Comparison of ENCODE assay signal across 1 cellular context in the genomic region with DNA sequence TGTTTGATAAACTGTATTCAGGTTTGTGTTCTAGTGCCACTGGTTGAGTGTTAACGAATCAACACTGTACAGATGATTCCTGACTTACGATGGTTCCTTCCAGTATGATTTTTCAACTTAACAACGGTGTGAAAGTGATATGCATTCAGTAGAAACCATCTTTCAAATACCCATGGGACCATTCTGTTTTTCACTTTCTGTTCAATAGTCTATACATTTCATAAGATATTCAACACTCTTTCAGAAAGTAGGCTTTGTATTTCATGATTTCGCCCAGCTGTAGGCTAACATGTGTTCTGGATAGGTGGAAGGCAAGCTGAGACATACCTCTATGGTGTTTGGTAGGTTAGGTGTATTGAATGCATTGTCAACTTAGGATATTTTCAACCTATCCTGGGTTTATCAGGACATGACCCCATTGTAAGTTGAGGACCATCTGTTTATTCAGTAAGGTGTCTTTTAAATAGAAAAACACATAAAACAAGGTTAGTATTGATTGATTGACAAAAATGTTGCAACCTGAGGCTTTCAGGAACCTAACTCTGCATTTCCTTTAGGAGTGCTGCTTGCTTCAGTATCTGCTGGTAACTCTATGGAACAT.
A peak's percentile ranks its signal among the peaks of the same experiment; 100 is the strongest.
TF ChIP-seq lines count a peak whose summit lies in the region.

No MANE protein-coding gene starts in this region.

TF ChIP-seq in HepG2, 621 proteins besides CTCF, POLR2A, EP300 and RAD21 (continued from another document and continues in another):
- TF ChIP-seq, protein P1, sequence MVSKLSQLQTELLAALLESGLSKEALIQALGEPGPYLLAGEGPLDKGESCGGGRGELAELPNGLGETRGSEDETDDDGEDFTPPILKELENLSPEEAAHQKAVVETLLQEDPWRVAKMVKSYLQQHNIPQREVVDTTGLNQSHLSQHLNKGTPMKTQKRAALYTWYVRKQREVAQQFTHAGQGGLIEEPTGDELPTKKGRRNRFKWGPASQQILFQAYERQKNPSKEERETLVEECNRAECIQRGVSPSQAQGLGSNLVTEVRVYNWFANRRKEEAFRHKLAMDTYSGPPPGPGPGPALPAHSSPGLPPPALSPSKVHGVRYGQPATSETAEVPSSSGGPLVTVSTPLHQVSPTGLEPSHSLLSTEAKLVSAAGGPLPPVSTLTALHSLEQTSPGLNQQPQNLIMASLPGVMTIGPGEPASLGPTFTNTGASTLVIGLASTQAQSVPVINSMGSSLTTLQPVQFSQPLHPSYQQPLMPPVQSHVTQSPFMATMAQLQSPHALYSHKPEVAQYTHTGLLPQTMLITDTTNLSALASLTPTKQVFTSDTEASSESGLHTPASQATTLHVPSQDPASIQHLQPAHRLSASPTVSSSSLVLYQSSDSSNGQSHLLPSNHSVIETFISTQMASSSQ (IDR thresholded peaks at IDR 0.05; ENCODE audit: low read depth) = no peak
- TF ChIP-seq, protein P1 (CRISPR knock-in tag; IDR thresholded peaks at IDR 0.05; ENCODE audit: borderline replicate concordance) = no peak
- TF ChIP-seq KLF16 (CRISPR knock-in tag; IDR thresholded peaks at IDR 0.05) = peak in 1 of 2 experiments; percentile 29; a peak in 1 of 4 replicates
- no peak for TF ChIP-seq ZNF496 (CRISPR knock-in tag; IDR thresholded peaks at IDR 0.05; ENCODE audit: insufficient replicate concordance)
- peak; percentile 47; the same call in 1 of the 2 replicates for TF ChIP-seq FOXK1 (CRISPR knock-in tag; IDR thresholded peaks at IDR 0.05; ENCODE audit: borderline replicate concordance, low read depth)
- no peak for TF ChIP-seq MLLT10 (CRISPR knock-in tag; IDR thresholded peaks at IDR 0.05)
- no peak for TF ChIP-seq HNRNPL (IDR thresholded peaks at IDR 0.05; ENCODE audit: low read depth, low read length)
- TF ChIP-seq, protein P2, sequence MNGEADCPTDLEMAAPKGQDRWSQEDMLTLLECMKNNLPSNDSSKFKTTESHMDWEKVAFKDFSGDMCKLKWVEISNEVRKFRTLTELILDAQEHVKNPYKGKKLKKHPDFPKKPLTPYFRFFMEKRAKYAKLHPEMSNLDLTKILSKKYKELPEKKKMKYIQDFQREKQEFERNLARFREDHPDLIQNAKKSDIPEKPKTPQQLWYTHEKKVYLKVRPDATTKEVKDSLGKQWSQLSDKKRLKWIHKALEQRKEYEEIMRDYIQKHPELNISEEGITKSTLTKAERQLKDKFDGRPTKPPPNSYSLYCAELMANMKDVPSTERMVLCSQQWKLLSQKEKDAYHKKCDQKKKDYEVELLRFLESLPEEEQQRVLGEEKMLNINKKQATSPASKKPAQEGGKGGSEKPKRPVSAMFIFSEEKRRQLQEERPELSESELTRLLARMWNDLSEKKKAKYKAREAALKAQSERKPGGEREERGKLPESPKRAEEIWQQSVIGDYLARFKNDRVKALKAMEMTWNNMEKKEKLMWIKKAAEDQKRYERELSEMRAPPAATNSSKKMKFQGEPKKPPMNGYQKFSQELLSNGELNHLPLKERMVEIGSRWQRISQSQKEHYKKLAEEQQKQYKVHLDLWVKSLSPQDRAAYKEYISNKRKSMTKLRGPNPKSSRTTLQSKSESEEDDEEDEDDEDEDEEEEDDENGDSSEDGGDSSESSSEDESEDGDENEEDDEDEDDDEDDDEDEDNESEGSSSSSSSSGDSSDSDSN (CRISPR knock-in tag; IDR thresholded peaks at IDR 0.05) = no peak
- TF ChIP-seq CHD2 (IDR thresholded peaks at IDR 0.05; ENCODE audit: low read depth, low read length) = no peak
- TF ChIP-seq ZNF75D (CRISPR knock-in tag; IDR thresholded peaks at IDR 0.05; ENCODE audit: borderline replicate concordance) = no peak
- no peak for TF ChIP-seq ZNF136 (CRISPR knock-in tag; IDR thresholded peaks at IDR 0.05; ENCODE audit: low read depth)
- peak; percentile 71 for TF ChIP-seq CEBPG (CRISPR knock-in tag; IDR thresholded peaks at IDR 0.05)
- TF ChIP-seq, protein P3, sequence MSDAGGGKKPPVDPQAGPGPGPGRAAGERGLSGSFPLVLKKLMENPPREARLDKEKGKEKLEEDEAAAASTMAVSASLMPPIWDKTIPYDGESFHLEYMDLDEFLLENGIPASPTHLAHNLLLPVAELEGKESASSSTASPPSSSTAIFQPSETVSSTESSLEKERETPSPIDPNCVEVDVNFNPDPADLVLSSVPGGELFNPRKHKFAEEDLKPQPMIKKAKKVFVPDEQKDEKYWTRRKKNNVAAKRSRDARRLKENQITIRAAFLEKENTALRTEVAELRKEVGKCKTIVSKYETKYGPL (CRISPR knock-in tag; IDR thresholded peaks at IDR 0.05) = no peak
- TF ChIP-seq, protein P4, sequence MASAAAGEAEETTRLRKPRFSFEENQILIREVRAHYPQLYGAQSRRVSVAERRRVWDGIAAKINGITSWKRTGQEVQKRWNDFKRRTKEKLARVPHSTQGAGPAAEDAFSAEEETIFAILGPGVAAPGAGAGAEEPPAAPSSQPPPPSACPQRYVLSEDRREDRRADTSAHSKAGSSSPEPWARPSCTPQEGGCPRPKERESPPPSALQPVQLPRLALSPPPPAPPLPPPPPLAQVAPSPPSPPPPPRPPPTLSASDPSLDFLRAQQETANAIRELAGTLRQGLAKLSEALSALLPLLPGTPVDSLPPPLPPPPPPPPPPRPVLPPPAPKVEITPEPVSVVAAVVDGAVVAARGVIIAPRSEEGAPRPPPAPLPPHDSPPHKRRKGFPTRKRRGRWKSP (CRISPR knock-in tag; IDR thresholded peaks at IDR 0.05) = no peak
- TF ChIP-seq ZNF569 (CRISPR knock-in tag; IDR thresholded peaks at IDR 0.05; ENCODE audit: borderline replicate concordance) = no peak
- no peak for TF ChIP-seq NR2C2 (CRISPR knock-in tag; IDR thresholded peaks at IDR 0.05; ENCODE audit: borderline replicate concordance)
- TF ChIP-seq RBM39 (IDR thresholded peaks at IDR 0.05; ENCODE audit: low read depth, low read length, poor library complexity, severe bottlenecking) = no peak
- TF ChIP-seq, protein P5, sequence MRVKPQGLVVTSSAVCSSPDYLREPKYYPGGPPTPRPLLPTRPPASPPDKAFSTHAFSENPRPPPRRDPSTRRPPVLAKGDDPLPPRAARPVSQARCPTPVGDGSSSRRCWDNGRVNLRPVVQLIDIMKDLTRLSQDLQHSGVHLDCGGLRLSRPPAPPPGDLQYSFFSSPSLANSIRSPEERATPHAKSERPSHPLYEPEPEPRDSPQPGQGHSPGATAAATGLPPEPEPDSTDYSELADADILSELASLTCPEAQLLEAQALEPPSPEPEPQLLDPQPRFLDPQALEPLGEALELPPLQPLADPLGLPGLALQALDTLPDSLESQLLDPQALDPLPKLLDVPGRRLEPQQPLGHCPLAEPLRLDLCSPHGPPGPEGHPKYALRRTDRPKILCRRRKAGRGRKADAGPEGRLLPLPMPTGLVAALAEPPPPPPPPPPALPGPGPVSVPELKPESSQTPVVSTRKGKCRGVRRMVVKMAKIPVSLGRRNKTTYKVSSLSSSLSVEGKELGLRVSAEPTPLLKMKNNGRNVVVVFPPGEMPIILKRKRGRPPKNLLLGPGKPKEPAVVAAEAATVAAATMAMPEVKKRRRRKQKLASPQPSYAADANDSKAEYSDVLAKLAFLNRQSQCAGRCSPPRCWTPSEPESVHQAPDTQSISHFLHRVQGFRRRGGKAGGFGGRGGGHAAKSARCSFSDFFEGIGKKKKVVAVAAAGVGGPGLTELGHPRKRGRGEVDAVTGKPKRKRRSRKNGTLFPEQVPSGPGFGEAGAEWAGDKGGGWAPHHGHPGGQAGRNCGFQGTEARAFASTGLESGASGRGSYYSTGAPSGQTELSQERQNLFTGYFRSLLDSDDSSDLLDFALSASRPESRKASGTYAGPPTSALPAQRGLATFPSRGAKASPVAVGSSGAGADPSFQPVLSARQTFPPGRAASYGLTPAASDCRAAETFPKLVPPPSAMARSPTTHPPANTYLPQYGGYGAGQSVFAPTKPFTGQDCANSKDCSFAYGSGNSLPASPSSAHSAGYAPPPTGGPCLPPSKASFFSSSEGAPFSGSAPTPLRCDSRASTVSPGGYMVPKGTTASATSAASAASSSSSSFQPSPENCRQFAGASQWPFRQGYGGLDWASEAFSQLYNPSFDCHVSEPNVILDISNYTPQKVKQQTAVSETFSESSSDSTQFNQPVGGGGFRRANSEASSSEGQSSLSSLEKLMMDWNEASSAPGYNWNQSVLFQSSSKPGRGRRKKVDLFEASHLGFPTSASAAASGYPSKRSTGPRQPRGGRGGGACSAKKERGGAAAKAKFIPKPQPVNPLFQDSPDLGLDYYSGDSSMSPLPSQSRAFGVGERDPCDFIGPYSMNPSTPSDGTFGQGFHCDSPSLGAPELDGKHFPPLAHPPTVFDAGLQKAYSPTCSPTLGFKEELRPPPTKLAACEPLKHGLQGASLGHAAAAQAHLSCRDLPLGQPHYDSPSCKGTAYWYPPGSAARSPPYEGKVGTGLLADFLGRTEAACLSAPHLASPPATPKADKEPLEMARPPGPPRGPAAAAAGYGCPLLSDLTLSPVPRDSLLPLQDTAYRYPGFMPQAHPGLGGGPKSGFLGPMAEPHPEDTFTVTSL (CRISPR knock-in tag; IDR thresholded peaks at IDR 0.05; ENCODE audit: borderline replicate concordance) = no peak
- 0 out of 2 replicates have a peak, but pooled peaks have one; percentile 19 for TF ChIP-seq KAT2B (IDR thresholded peaks at IDR 0.05; ENCODE audit: borderline replicate concordance, low read depth, low read length)
- TF ChIP-seq, protein P6, sequence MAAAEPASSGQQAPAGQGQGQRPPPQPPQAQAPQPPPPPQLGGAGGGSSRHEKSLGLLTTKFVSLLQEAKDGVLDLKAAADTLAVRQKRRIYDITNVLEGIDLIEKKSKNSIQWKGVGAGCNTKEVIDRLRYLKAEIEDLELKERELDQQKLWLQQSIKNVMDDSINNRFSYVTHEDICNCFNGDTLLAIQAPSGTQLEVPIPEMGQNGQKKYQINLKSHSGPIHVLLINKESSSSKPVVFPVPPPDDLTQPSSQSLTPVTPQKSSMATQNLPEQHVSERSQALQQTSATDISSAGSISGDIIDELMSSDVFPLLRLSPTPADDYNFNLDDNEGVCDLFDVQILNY (CRISPR knock-in tag; conservative IDR thresholded peaks at IDR 0.05) = no peak
- TF ChIP-seq IKZF1 (IDR thresholded peaks at IDR 0.05) = no peak
- peak; percentile 54; the same call in 1 of the 2 replicates for TF ChIP-seq MED1 (CRISPR knock-in tag; IDR thresholded peaks at IDR 0.05)
- TF ChIP-seq NFATC3 (CRISPR knock-in tag; IDR thresholded peaks at IDR 0.05) = no peak
- TF ChIP-seq ZBTB20 (CRISPR knock-in tag; IDR thresholded peaks at IDR 0.05; ENCODE audit: borderline replicate concordance, low read depth) = peak; percentile 74; the same call in 1 of the 2 replicates
- no peak for TF ChIP-seq ZMYM4 (CRISPR knock-in tag; IDR thresholded peaks at IDR 0.05)
- TF ChIP-seq HMG20A (CRISPR knock-in tag; IDR thresholded peaks at IDR 0.05; ENCODE audit: borderline replicate concordance) = 0 out of 2 replicates have a peak, but pooled peaks have one; percentile 36
- TF ChIP-seq GATAD1 (CRISPR knock-in tag; IDR thresholded peaks at IDR 0.05) = 0 out of 2 replicates have a peak, but pooled peaks have one; percentile 31
- TF ChIP-seq SOX6 (IDR thresholded peaks at IDR 0.05) = no peak
- peak; percentile 92 for TF ChIP-seq SOX6 (CRISPR knock-in tag; IDR thresholded peaks at IDR 0.05)
- no peak for TF ChIP-seq ZNF749 (CRISPR knock-in tag; IDR thresholded peaks at IDR 0.05; ENCODE audit: borderline replicate concordance)
- TF ChIP-seq, protein P7, sequence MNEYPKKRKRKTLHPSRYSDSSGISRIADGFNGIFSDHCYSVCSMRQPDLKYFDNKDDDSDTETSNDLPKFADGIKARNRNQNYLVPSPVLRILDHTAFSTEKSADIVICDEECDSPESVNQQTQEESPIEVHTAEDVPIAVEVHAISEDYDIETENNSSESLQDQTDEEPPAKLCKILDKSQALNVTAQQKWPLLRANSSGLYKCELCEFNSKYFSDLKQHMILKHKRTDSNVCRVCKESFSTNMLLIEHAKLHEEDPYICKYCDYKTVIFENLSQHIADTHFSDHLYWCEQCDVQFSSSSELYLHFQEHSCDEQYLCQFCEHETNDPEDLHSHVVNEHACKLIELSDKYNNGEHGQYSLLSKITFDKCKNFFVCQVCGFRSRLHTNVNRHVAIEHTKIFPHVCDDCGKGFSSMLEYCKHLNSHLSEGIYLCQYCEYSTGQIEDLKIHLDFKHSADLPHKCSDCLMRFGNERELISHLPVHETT (CRISPR knock-in tag; conservative IDR thresholded peaks at IDR 0.05) = no peak; the same call in 1 of the 2 replicates
- TF ChIP-seq, protein P8, sequence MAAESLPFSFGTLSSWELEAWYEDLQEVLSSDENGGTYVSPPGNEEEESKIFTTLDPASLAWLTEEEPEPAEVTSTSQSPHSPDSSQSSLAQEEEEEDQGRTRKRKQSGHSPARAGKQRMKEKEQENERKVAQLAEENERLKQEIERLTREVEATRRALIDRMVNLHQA (CRISPR knock-in tag; IDR thresholded peaks at IDR 0.05) = no peak
- 0 out of 2 replicates have a peak, but pooled peaks have one; percentile 29 for TF ChIP-seq ISL2 (CRISPR knock-in tag; IDR thresholded peaks at IDR 0.05)
- no peak for TF ChIP-seq ZNF484 (CRISPR knock-in tag; IDR thresholded peaks at IDR 0.05; ENCODE audit: borderline replicate concordance, low read depth)
- TF ChIP-seq, protein P9, sequence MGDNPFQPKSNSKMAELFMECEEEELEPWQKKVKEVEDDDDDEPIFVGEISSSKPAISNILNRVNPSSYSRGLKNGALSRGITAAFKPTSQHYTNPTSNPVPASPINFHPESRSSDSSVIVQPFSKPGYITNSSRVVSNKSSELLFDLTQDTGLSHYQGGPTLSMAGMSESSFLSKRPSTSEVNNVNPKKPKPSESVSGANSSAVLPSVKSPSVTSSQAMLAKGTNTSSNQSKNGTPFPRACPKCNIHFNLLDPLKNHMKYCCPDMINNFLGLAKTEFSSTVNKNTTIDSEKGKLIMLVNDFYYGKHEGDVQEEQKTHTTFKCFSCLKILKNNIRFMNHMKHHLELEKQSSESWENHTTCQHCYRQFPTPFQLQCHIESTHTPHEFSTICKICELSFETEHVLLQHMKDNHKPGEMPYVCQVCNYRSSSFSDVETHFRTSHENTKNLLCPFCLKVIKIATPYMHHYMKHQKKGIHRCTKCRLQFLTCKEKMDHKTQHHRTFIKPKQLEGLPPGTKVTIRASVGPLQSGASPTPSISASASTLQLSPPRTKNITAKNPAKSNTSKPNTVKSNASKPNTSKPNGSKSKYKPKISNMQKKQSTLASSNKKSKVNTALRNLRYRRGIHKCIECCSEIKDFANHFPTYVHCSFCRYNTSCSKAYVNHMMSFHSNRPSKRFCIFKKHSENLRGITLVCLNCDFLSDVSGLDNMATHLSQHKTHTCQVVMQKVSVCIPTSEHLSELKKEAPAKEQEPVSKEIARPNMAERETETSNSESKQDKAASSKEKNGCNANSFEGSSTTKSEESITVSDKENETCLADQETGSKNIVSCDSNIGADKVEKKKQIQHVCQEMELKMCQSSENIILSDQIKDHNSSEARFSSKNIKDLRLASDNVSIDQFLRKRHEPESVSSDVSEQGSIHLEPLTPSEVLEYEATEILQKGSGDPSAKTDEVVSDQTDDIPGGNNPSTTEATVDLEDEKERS (CRISPR knock-in tag; IDR thresholded peaks at IDR 0.05) = peak; percentile 91; the same call in 1 of the 2 replicates
- TF ChIP-seq ELF3 (CRISPR knock-in tag; IDR thresholded peaks at IDR 0.05) = peak; percentile 57
- no peak for TF ChIP-seq FOXM1 (CRISPR knock-in tag; IDR thresholded peaks at IDR 0.05)
- no peak for TF ChIP-seq FOXP1 (IDR thresholded peaks at IDR 0.05)
- TF ChIP-seq FOXP1 (CRISPR knock-in tag; IDR thresholded peaks at IDR 0.05) = peak; percentile 70; the same call in 1 of the 2 replicates
